14 cellular contexts compared by ENCODE assay signal in genomic region chr3:57383421-57383820, GRCh38.
"Had no signal": no experiment of that assay in that cellular context is flagged by ENCODE, and none has a peak within 500 bp of the region (broad histone marks: within the 10 kb centered on the region; RNA-seq: fewer than 3 reads in every experiment).

No MANE protein-coding gene starts in this region.

- H3K9me3 ChIP-seq: pancreas, tibial artery had no signal

- H3K9me3 Mint-ChIP-seq: activated CD4-positive, alpha-beta memory T cell treated with anti-CD3 and anti-CD28 coated beads, Interleukin-2, amount 10 ng/mL, durations not matched to agents 7 days and 5 days; activated T-cell treated with anti-CD3 and anti-CD28 coated beads, Interleukin-2, amount 50 U/mL, for 4 hours; mesothelial cell of epicardium; stimulated activated naive B cell treated with anti-CD40 and anti-IgM and Interleukin-4, amounts not matched to agents 10 μg/mL and 1 μg/mL and 100 μg/mL, for 72 hours had no signal

- H3K27ac Mint-ChIP-seq: activated CD4-positive, alpha-beta memory T cell treated with anti-CD3 and anti-CD28 coated beads, Interleukin-2, amount 10 ng/mL, durations not matched to agents 7 days and 5 days; mesothelial cell of epicardium; stimulated activated naive B cell treated with anti-CD40 and anti-IgM and Interleukin-4, amounts not matched to agents 10 μg/mL and 1 μg/mL and 100 μg/mL, for 72 hours had no signal

- H3K36me3 ChIP-seq: pancreas, tibial artery had no signal

- H3K27ac ChIP-seq: pancreas, tibial artery had no signal

- H3K4me3 ChIP-seq: pancreas, tibial artery had no signal

- H3K36me3 Mint-ChIP-seq: mesothelial cell of epicardium; stimulated activated naive B cell treated with anti-CD40 and anti-IgM and Interleukin-4, amounts not matched to agents 10 μg/mL and 1 μg/mL and 100 μg/mL, for 72 hours had no signal

- DNase-seq: activated CD4-positive, alpha-beta memory T cell treated with anti-CD3 and anti-CD28 coated beads, Interleukin-2, amount 10 ng/mL, durations not matched to agents 7 days and 5 days; activated CD4-positive, alpha-beta T cell treated with anti-CD3 and anti-CD28 coated beads for 4 hours; activated effector memory CD4-positive, alpha-beta T cell treated with Interleukin-2 at 50 U/mL for 16 hours; activated naive CD4-positive, alpha-beta T cell treated with anti-CD3 and anti-CD28 coated beads, Interleukin-2, amount 50 U/mL, for 16 hours; activated T-cell treated with anti-CD3 and anti-CD28 coated beads, Interleukin-2, amount 50 U/mL, for 4 hours; dermis blood vessel endothelial cell; pancreas; retina; stimulated activated CD4-positive, alpha-beta T cell treated with anti-CD3 and anti-CD28 coated beads, Interleukin-4, amount 100 ng/mL, for 1 hour; stimulated activated naive B cell treated with anti-CD40 and anti-IgM and Interleukin-4, amounts not matched to agents 10 μg/mL and 1 μg/mL and 100 μg/mL, for 72 hours; T-helper 2 cell; tibial artery had no signal

- ATAC-seq: activated T-cell treated with anti-CD3 and anti-CD28 coated beads, Interleukin-2, amount 50 U/mL, for 4 hours; esophagus mucosa; pancreas; stimulated activated naive B cell treated with anti-CD40 and anti-IgM and Interleukin-4, amounts not matched to agents 10 μg/mL and 1 μg/mL and 100 μg/mL, for 72 hours had no signal

- H3K4me1 Mint-ChIP-seq: activated CD4-positive, alpha-beta memory T cell treated with anti-CD3 and anti-CD28 coated beads, Interleukin-2, amount 10 ng/mL, durations not matched to agents 7 days and 5 days; mesothelial cell of epicardium had no signal

- H3K4me3 Mint-ChIP-seq: activated CD4-positive, alpha-beta memory T cell treated with anti-CD3 and anti-CD28 coated beads, Interleukin-2, amount 10 ng/mL, durations not matched to agents 7 days and 5 days; activated T-cell treated with anti-CD3 and anti-CD28 coated beads, Interleukin-2, amount 50 U/mL, for 4 hours; mesothelial cell of epicardium; stimulated activated naive B cell treated with anti-CD40 and anti-IgM and Interleukin-4, amounts not matched to agents 10 μg/mL and 1 μg/mL and 100 μg/mL, for 72 hours had no signal

- H3K27me3 Mint-ChIP-seq: stimulated activated naive B cell treated with anti-CD40 and anti-IgM and Interleukin-4, amounts not matched to agents 10 μg/mL and 1 μg/mL and 100 μg/mL, for 72 hours had no signal

- H3K27me3 ChIP-seq: pancreas, tibial artery had no signal

- H3K4me1 ChIP-seq: tibial artery had no signal
